15 cellular contexts compared by ENCODE assay signal in the genomic region with DNA sequence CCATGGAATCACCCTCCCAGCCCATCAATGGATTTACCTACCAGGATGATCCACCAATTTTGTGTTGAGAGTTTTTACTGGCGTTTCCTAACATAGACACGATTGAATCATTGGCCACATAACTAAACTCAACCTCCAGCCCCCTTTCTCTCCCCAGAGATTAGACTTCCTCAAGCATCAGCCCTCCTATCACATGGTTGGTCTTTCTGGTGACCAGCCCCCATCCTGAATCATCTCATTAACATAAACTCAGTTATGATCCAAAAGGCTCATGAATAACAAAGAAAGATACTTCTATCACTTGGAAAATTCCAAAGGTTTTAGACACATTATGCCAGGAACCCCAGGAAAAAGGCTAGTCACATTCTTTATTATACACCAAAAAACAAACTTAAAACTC. TPM values are rescaled to one million over a fixed set of nuclear protein-coding genes. Genes with fewer than 3 reads are reported as not detected.
DNase-seq lines count a peak whose midpoint lies in the region; TF ChIP-seq lines count a peak whose summit lies in the region.
"Had no signal": no experiment of that assay in that cellular context is flagged by ENCODE, and none has a peak within 500 bp of the region (broad histone marks: within the 10 kb centered on the region; RNA-seq: fewer than 3 reads in every experiment).

No MANE protein-coding gene starts in this region.

- no peak overlapping the region for H3K4me3 ChIP-seq in AG04450 (ENCODE audit: low read depth, low read length)
- H3K4me3 ChIP-seq: gastrocnemius medialis, ovary had no signal

- H3K27ac Mint-ChIP-seq in HFFc6 (peak overlapping the region; percentile 75), endothelial cell (ENCODE audit: unreplicated experiment) (no peak overlapping the region)

- H3K4me3 Mint-ChIP-seq in HFFc6, result peak overlapping the region; percentile 30
- no peak overlapping the region for H3K4me3 Mint-ChIP-seq in endothelial cell (ENCODE audit: unreplicated experiment)
- H3K4me3 Mint-ChIP-seq: activated T-cell treated with anti-CD3 and anti-CD28 coated beads, Interleukin-2, amount 50 U/mL, for 72 hours had no signal

- peak overlapping the region; percentile 80 for H3K27ac ChIP-seq in AG04450 (ENCODE audit: low read depth, low read length)
- H3K27ac ChIP-seq: C4-2B, gastrocnemius medialis, ovary, WERI-Rb-1 had no signal

- H3K36me3 Mint-ChIP-seq in HFFc6 (ENCODE audit: low read depth) (0 out of 2 replicates have a peak, but pooled peaks cover 7% of the 10 kb centered on the region), endothelial cell (ENCODE audit: low read depth, unreplicated experiment) (no peaks in the 10 kb centered on the region)

- no peaks in the 10 kb centered on the region for H3K9me3 Mint-ChIP-seq in HFFc6
- no peaks in the 10 kb centered on the region for H3K9me3 Mint-ChIP-seq in endothelial cell (ENCODE audit: unreplicated experiment)
- H3K9me3 Mint-ChIP-seq: activated T-cell treated with anti-CD3 and anti-CD28 coated beads, Interleukin-2, amount 50 U/mL, for 72 hours had no signal

- CTCF ChIA-PET in AG04450 (lab: Charles Lee), result no interaction called here

- DNase-seq in AG04450 (ENCODE audit: low read depth, low spot score) (peak; percentile 69), HFFc6 (peak; percentile 74), astrocyte of the hippocampus (ENCODE audit: low read depth, low spot score) (peak; percentile 93), lung microvascular endothelial cell (ENCODE audit: low read depth in 2 of 2) (peak; percentile 13 to 34), NCI-H446 treated with DMSO at 0.1 percent for 48 hours (lab: John Stamatoyannopoulos, UW) (no peak), NCI-H2029 treated with DMSO at 0.1 percent for 48 hours (lab: John Stamatoyannopoulos, UW) (no peak), globus pallidus (ENCODE audit: low spot score) (no peak), endothelial cell (ENCODE audit: low spot score) (no peak)
- DNase-seq: activated T-cell treated with anti-CD3 and anti-CD28 coated beads, Interleukin-2, amount 50 U/mL, for 72 hours; gastrocnemius medialis; NCI-H2171 treated with DMSO at 0.1 percent for 48 hours; ovary; Right ventricle myocardium superior; WERI-Rb-1 had no signal

- peaks cover 18% of the 10 kb centered on the region for H3K4me1 Mint-ChIP-seq in HFFc6 (ENCODE audit: low read depth)
- H3K4me1 Mint-ChIP-seq in endothelial cell (ENCODE audit: unreplicated experiment), result no peaks in the 10 kb centered on the region

- POLR2A ChIA-PET in AG04450 (lab: Yijun Ruan, JAX), result no interaction called here

- no peak for TF ChIP-seq CTCF in AG04450 (IDR thresholded peaks at IDR 0.05; ENCODE audit: low read depth, low read length)
- no peak for TF ChIP-seq CTCF in HFFc6 (IDR thresholded peaks at IDR 0.05)
- no peak for TF ChIP-seq CTCF in endothelial cell (IDR thresholded peaks at IDR 0.05; ENCODE audit: unreplicated experiment)

- no peaks in the 10 kb centered on the region for H3K27me3 ChIP-seq in AG04450 (ENCODE audit: control insufficient read depth, insufficient read depth, low read length)
- H3K27me3 ChIP-seq: gastrocnemius medialis, ovary had no signal

- H3K27me3 Mint-ChIP-seq in HFFc6 (ENCODE audit: insufficient read depth), result no peaks in the 10 kb centered on the region
- no peaks in the 10 kb centered on the region for H3K27me3 Mint-ChIP-seq in endothelial cell (ENCODE audit: unreplicated experiment)

- no peaks in the 10 kb centered on the region for H3K9me3 ChIP-seq in AG04450 (ENCODE audit: control insufficient read depth, insufficient read depth, low read length)
- H3K9me3 ChIP-seq: gastrocnemius medialis, ovary had no signal

RNA-seq across cellular contexts. Expression of gene PRKAR2A, which starts 21.2 kb away (rescaled TPM):
- 19.6 and 20.7 TPM in 2 replicates for polyA plus RNA-seq in AG04450 (2011; rRNA removed)
- 42.2 and 56.3 TPM in 2 replicates for polyA minus RNA-seq in AG04450 (2011; rRNA and poly(A)+ RNA removed)
- 10 to 100 TPM; 60.6 to 72.7 (median 68.2) TPM for total RNA-seq in HFFc6 (2021; fragmentation: NEBNext Ultra II Directional; extraction: Animal tissue kit (Norgen Biotek cat#: 25700))
- total RNA-seq in lung microvascular endothelial cell (22.9 and 26.6 TPM in 2 replicates), endothelial cell (ENCODE audit: unreplicated experiment) (67.3 TPM)

Comparison
In these comparisons a context has a peak if more than half of its experiments do, and no peak if none do; other contexts are left out.
1. DNase-seq: peak in AG04450 (single experiment), HFFc6 (single experiment), astrocyte of the hippocampus (single experiment) and lung microvascular endothelial cell (2 of 2); none in NCI-H446 treated with DMSO at 0.1 percent for 48 hours (single experiment), NCI-H2029 treated with DMSO at 0.1 percent for 48 hours (single experiment), globus pallidus (single experiment) and endothelial cell (single experiment).